Comparison of ENCODE assay signal across 8 cellular contexts in genomic region chr4:140743194-140743931, GRCh38. TPM values are rescaled to one million over a fixed set of nuclear protein-coding genes. Genes with fewer than 3 reads are reported as not detected.
A peak's percentile ranks its signal among the peaks of the same experiment; 100 is the strongest.
DNase-seq lines count a peak whose midpoint lies in the region; ATAC-seq and TF ChIP-seq lines count a peak whose summit lies in the region.

No MANE protein-coding gene starts in this region.

- H3K4me1 ChIP-seq in left ventricle myocardium inferior (peaks cover 52% of the 10 kb centered on the region), sigmoid colon (peaks cover 0 to 16% (median 2%) of the 10 kb centered on the region in 4 donors)

- H3K9me3 ChIP-seq in left ventricle myocardium inferior (replicated peaks) (peaks cover 3% of the 10 kb centered on the region), sigmoid colon (no peaks in the 10 kb centered on the region)

- no peak for DNase-seq in activated naive CD8-positive, alpha-beta T cell treated with anti-CD3 and anti-CD28 coated beads, Interleukin-2, amount 50 U/mL, for 24 hours
- DNase-seq in activated naive CD8-positive, alpha-beta T cell treated with anti-CD3 and anti-CD28 coated beads for 36 hours, result no peak
- peak; percentile 60 for DNase-seq in OCI-M1 (lab: John Stamatoyannopoulos, UW)
- no peak for DNase-seq in left ventricle myocardium inferior
- DNase-seq in midbrain (lab: John Stamatoyannopoulos, UW), result no peak
- no peak for DNase-seq in occipital lobe (lab: John Stamatoyannopoulos, UW)
- DNase-seq in sigmoid colon, result no peak

- H3K27me3 Mint-ChIP-seq in activated naive CD8-positive, alpha-beta T cell treated with anti-CD3 and anti-CD28 coated beads, Interleukin-2, amount 50 U/mL, for 24 hours, result peaks cover 14% of the 10 kb centered on the region
- peaks cover 35% of the 10 kb centered on the region for H3K27me3 Mint-ChIP-seq in activated naive CD8-positive, alpha-beta T cell treated with anti-CD3 and anti-CD28 coated beads for 36 hours

- peaks cover 3% of the 10 kb centered on the region for H3K4me1 Mint-ChIP-seq in activated naive CD8-positive, alpha-beta T cell treated with anti-CD3 and anti-CD28 coated beads, Interleukin-2, amount 50 U/mL, for 24 hours
- H3K4me1 Mint-ChIP-seq in activated naive CD8-positive, alpha-beta T cell treated with anti-CD3 and anti-CD28 coated beads for 36 hours, result peaks cover 2% of the 10 kb centered on the region

- no peak for TF ChIP-seq EP300 in sigmoid colon (IDR thresholded peaks at IDR 0.05)

- H3K36me3 ChIP-seq in left ventricle myocardium inferior, result no peaks in the 10 kb centered on the region
- H3K36me3 ChIP-seq in sigmoid colon, result no peaks in the 10 kb centered on the region

- peaks cover 7% of the 10 kb centered on the region for H3K9me3 Mint-ChIP-seq in activated naive CD8-positive, alpha-beta T cell treated with anti-CD3 and anti-CD28 coated beads, Interleukin-2, amount 50 U/mL, for 24 hours
- peaks cover 3% of the 10 kb centered on the region for H3K9me3 Mint-ChIP-seq in activated naive CD8-positive, alpha-beta T cell treated with anti-CD3 and anti-CD28 coated beads for 36 hours

- no peaks in the 10 kb centered on the region for H3K36me3 Mint-ChIP-seq in activated naive CD8-positive, alpha-beta T cell treated with anti-CD3 and anti-CD28 coated beads, Interleukin-2, amount 50 U/mL, for 24 hours (ENCODE audit: low read depth)
- no peaks in the 10 kb centered on the region for H3K36me3 Mint-ChIP-seq in activated naive CD8-positive, alpha-beta T cell treated with anti-CD3 and anti-CD28 coated beads for 36 hours

- ATAC-seq in activated naive CD8-positive, alpha-beta T cell treated with anti-CD3 and anti-CD28 coated beads, Interleukin-2, amount 50 U/mL, for 24 hours, result no peak
- peak; percentile 75 for ATAC-seq in HG02840 (IDR thresholded peaks at IDR 0.05; ENCODE audit: low FRiP score, unreplicated experiment)

- peak overlapping the region; percentile 7 for H3K27ac ChIP-seq in left ventricle myocardium inferior (replicated peaks)
- H3K27ac ChIP-seq in sigmoid colon, result no peak overlapping the region

- peak; percentile 40 for TF ChIP-seq CTCF in left ventricle myocardium inferior (IDR thresholded peaks at IDR 0.05; ENCODE audit: borderline replicate concordance)
- no peak for TF ChIP-seq CTCF in sigmoid colon (IDR thresholded peaks at IDR 0.05)

- H3K4me3 Mint-ChIP-seq in activated naive CD8-positive, alpha-beta T cell treated with anti-CD3 and anti-CD28 coated beads, Interleukin-2, amount 50 U/mL, for 24 hours, result peak overlapping the region; percentile 15
- H3K4me3 Mint-ChIP-seq in activated naive CD8-positive, alpha-beta T cell treated with anti-CD3 and anti-CD28 coated beads for 36 hours, result no peak overlapping the region

- H3K27ac Mint-ChIP-seq in activated naive CD8-positive, alpha-beta T cell treated with anti-CD3 and anti-CD28 coated beads, Interleukin-2, amount 50 U/mL, for 24 hours, result no peak overlapping the region
- no peak overlapping the region for H3K27ac Mint-ChIP-seq in activated naive CD8-positive, alpha-beta T cell treated with anti-CD3 and anti-CD28 coated beads for 36 hours

- H3K27me3 ChIP-seq in left ventricle myocardium inferior (ENCODE audit: low read depth) (no peaks in the 10 kb centered on the region), sigmoid colon (no peaks in the 10 kb centered on the region)

- no peak for TF ChIP-seq POLR2A in sigmoid colon (IDR thresholded peaks at IDR 0.05)

- intact Hi-C loops in left ventricle myocardium inferior (cut with micrococcal nuclease) (no loop called here), sigmoid colon (cut with DNase I) (no loop called here)

- H3K4me3 ChIP-seq in left ventricle myocardium inferior, result no peak overlapping the region
- no peak overlapping the region for H3K4me3 ChIP-seq in sigmoid colon

- 28% methylated on average over 4 of the region's 4 CpGs for WGBS in sigmoid colon, 2 donors

RNA-seq across cellular contexts. Expression of gene TBC1D9, which starts 12.8 kb away (rescaled TPM):
- under 1 TPM; 0.04 to 0.06 TPM for total RNA-seq in activated naive CD8-positive, alpha-beta T cell treated with anti-CD3 and anti-CD28 coated beads for 36 hours
- total RNA-seq in left ventricle myocardium inferior (11.4 TPM), occipital lobe (54.0 TPM), sigmoid colon (10 to 100 TPM in 1 of 4 donors, 1 to 10 TPM in 3; 7.9 to 10.2 (median 9.6) TPM)
- 1 to 10 TPM; 5.4 to 8.2 (median 8.1) TPM for polyA plus RNA-seq in sigmoid colon

Comparison
In these comparisons a context has a peak if more than half of its experiments do, and no peak if none do; other contexts are left out.
1. RNA of gene TBC1D9, which starts 12.8 kb away (total RNA-seq): 54.0 TPM in occipital lobe (single experiment), 11.4 TPM in left ventricle myocardium inferior (single experiment) and 7.9 to 10.2 TPM in sigmoid colon; 0.04 to 0.06 TPM in activated naive CD8-positive, alpha-beta T cell treated with anti-CD3 and anti-CD28 coated beads for 36 hours; every median in the first group is over 4 times any median in the second.